ENCODE assay signal across 9 cellular contexts in the genomic region with DNA sequence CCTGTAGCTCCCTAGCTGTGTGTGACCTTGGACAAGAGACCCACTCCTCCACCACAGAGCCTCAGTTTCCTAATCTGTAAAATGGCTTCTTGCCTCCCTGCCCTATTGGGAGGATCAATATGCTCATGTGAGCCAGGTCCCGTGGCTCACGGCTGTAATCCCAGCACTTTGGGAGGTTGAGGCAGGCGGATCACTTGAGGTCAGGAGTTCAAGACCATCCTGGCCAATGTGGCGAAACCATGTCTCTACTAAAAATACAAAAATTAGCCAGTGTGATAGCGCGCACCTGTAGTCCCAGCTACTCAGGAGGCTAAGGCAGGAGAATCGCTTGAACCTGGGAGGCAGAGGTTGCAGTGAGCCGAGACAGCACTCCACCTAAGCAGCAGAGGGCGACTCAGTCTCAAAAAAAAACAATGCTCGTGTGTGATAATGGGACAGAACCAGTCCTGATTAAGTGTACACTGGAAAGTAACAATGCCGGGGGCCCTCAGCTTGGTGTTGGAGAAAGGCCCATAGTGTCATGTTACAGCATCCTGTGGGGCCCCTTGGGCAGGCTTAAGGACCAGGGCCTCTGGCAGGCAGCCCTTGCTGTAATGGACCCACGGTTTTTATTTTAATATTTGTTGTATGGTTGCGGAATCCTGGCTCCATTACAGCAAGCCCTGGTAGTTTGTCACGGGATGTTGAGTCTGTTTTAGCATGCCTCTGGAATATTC. TPM values are rescaled to one million over a fixed set of nuclear protein-coding genes. Genes with fewer than 3 reads are reported as not detected.
DNase-seq lines count a peak whose midpoint lies in the region; ATAC-seq and TF ChIP-seq lines count a peak whose summit lies in the region.
"Had no signal": no experiment of that assay in that cellular context is flagged by ENCODE, and none has a peak within 500 bp of the region (broad histone marks: within the 10 kb centered on the region; RNA-seq: fewer than 3 reads in every experiment).

No MANE protein-coding gene starts in this region.

- H3K4me1 ChIP-seq in lung (ENCODE audit: control insufficient read depth in 2 of 2, insufficient read depth in 2 of 2, low read length in 2 of 2) (peaks cover 0 to 5% of the 10 kb centered on the region in 2 donors), upper lobe of left lung (peaks cover 26 to 39% (median 36%) of the 10 kb centered on the region in 4 donors)

- peaks cover 5 to 19% of the 10 kb centered on the region in 2 donors for H3K36me3 ChIP-seq in lung (ENCODE audit: control insufficient read depth in 2 of 2, insufficient read depth in 2 of 2, low read length in 2 of 2)
- H3K36me3 ChIP-seq in upper lobe of left lung, result peaks cover 8 to 22% (median 19%) of the 10 kb centered on the region in 4 donors

- H3K4me1 Mint-ChIP-seq in T-helper 17 cell, result peaks cover 34% of the 10 kb centered on the region

- peak; percentile 53 for TF ChIP-seq CTCF in lung (IDR thresholded peaks at IDR 0.05; ENCODE audit: control extremely low read depth, extremely low read depth)
- peak; percentile 39 to 77 (median 68) for TF ChIP-seq CTCF in upper lobe of left lung (IDR thresholded peaks at IDR 0.05)

- ATAC-seq in T-helper 17 cell, result no peak
- no peak for ATAC-seq in lung (ENCODE audit: insufficient read depth, low FRiP score)
- ATAC-seq in upper lobe of left lung (ENCODE audit: low FRiP score in 2 of 2), result peak; percentile 44 to 70

- peak overlapping the region; percentile 99 for H3K27ac Mint-ChIP-seq in T-helper 17 cell

- peaks cover 17% of the 10 kb centered on the region for H3K36me3 Mint-ChIP-seq in T-helper 17 cell (ENCODE audit: low read depth)

- peak overlapping the region; percentile 9 for H3K4me3 Mint-ChIP-seq in T-helper 17 cell
- H3K4me3 Mint-ChIP-seq: activated naive CD8-positive, alpha-beta T cell had no signal

- H3K4me3 ChIP-seq in lung (no peak overlapping the region), upper lobe of left lung (no peak overlapping the region)

- no peak overlapping the region for H3K27ac ChIP-seq in lung (ENCODE audit: low read depth in 1 of 2, low read length in 1 of 2)
- peak overlapping the region in 1 of 4 donors; percentile 94 for H3K27ac ChIP-seq in upper lobe of left lung

- H3K27me3 Mint-ChIP-seq in T-helper 17 cell, result no peaks in the 10 kb centered on the region
- H3K27me3 Mint-ChIP-seq: activated naive CD8-positive, alpha-beta T cell had no signal

- no peaks in the 10 kb centered on the region for H3K9me3 ChIP-seq in T-helper 17 cell (ENCODE audit: control insufficient read depth, low read length, poor library complexity, severe bottlenecking)
- H3K9me3 ChIP-seq in lung (ENCODE audit: control insufficient read depth in 2 of 2, insufficient read depth in 1 of 2, low read length in 1 of 2), result no peaks in the 10 kb centered on the region
- no peaks in the 10 kb centered on the region for H3K9me3 ChIP-seq in upper lobe of left lung

- no peaks in the 10 kb centered on the region for H3K27me3 ChIP-seq in lung (ENCODE audit: control insufficient read depth, insufficient read depth)
- no peaks in the 10 kb centered on the region for H3K27me3 ChIP-seq in upper lobe of left lung

- 49 to 57% methylated on average over 14 of the region's 14 CpGs for WGBS in lung, 2 donors
- WGBS in upper lobe of left lung, 2 donors, result 45 to 46% methylated on average over 14 of the region's 14 CpGs

- DNase-seq in NCI-H1436 (lab: John Stamatoyannopoulos, UW) (peak; percentile 84), NCI-H1436 treated with DMSO at 0.1 percent for 48 hours (lab: John Stamatoyannopoulos, UW) (no peak), NCI-H146 treated with DMSO at 0.1 percent for 48 hours (lab: John Stamatoyannopoulos, UW; ENCODE audit: unreplicated experiment) (peak; percentile 66), T-helper 17 cell (peak in 2 of 3 donors; percentile 30 to 49), lung (ENCODE audit: low spot score) (no peak), upper lobe of left lung (peak in 1 of 2 donors; percentile 45), putamen (ENCODE audit: low spot score) (no peak)
- DNase-seq in central memory CD4-positive, alpha-beta T cell, result peak; percentile 69

- TF ChIP-seq POLR2A in upper lobe of left lung (IDR thresholded peaks at IDR 0.05), result no peak

- no peak for TF ChIP-seq EP300 in upper lobe of left lung (IDR thresholded peaks at IDR 0.05)

RNA-seq across cellular contexts. Expression of a gene that starts 6.8 kb away (rescaled TPM):
- 1,000 to 10,000 TPM; 2,538 to 2,634 TPM for total RNA-seq in T-helper 17 cell
- 1,000 to 10,000 TPM; 1,558 to 1,973 TPM for total RNA-seq in lung
- polyA plus RNA-seq in lung, result 1,000 to 10,000 TPM; 4,071 to 4,654 TPM
- total RNA-seq in upper lobe of left lung, result 1,000 to 10,000 TPM; 1,447 to 3,855 (median 1,708) TPM

RNA-seq across cellular contexts. Expression of a gene that starts 9.4 kb away (rescaled TPM):
- total RNA-seq in T-helper 17 cell (10 to 100 TPM; 18.7 to 24.6 TPM), lung (100 to 1,000 TPM; 184 to 271 TPM), upper lobe of left lung (100 to 1,000 TPM; 175 to 466 (median 328) TPM)
- 100 to 1,000 TPM; 233 to 247 TPM for polyA plus RNA-seq in lung

RNA-seq across cellular contexts. Expression of a gene that starts 15.6 kb away (rescaled TPM):
- total RNA-seq in T-helper 17 cell (1,000 to 10,000 TPM; 5,253 to 5,291 TPM), lung (1,000 to 10,000 TPM; 1,499 to 2,532 TPM), upper lobe of left lung (1,000 to 10,000 TPM in 4 of 6 donors, 100 to 1,000 TPM in 2; 974 to 2,595 (median 1,696) TPM)
- polyA plus RNA-seq in lung, result 1,000 to 10,000 TPM; 2,431 to 2,816 TPM

RNA-seq across cellular contexts. Expression of a gene that starts 24.8 kb away (rescaled TPM):
- 1 to 10 TPM in 1 of 2 donors, under 1 TPM in 1; 0.97 to 1.3 TPM for total RNA-seq in T-helper 17 cell
- 10 to 100 TPM; 14.1 to 39.2 TPM for total RNA-seq in lung
- 10 to 100 TPM; 29.3 to 32.6 TPM for polyA plus RNA-seq in lung
- total RNA-seq in upper lobe of left lung, result 10 to 100 TPM in 5 of 6 donors, 1 to 10 TPM in 1; 5.9 to 82.8 (median 26.6) TPM

RNA-seq across cellular contexts. Expression of a gene that starts 29.0 kb away (rescaled TPM):
- 100 to 1,000 TPM; 349 to 455 TPM for total RNA-seq in T-helper 17 cell
- 1 to 10 TPM; 2.9 to 8.9 TPM for total RNA-seq in lung
- 10 to 100 TPM in 1 of 2 donors, 1 to 10 TPM in 1; 9.5 to 15.0 TPM for polyA plus RNA-seq in lung
- 10 to 100 TPM in 3 of 6 donors, 1 to 10 TPM in 3; 4.3 to 19.9 (median 9.9) TPM for total RNA-seq in upper lobe of left lung

Comparison
In these comparisons a context has a peak if more than half of its experiments do, and no peak if none do; other contexts are left out.
1. DNase-seq: peak in NCI-H1436 (single experiment), NCI-H146 treated with DMSO at 0.1 percent for 48 hours (single experiment), T-helper 17 cell (2 of 3) and central memory CD4-positive, alpha-beta T cell (single experiment); none in NCI-H1436 treated with DMSO at 0.1 percent for 48 hours (single experiment), lung (single experiment) and putamen (single experiment).
2. ATAC-seq: peak in upper lobe of left lung (2 of 2); none in T-helper 17 cell (single experiment) and lung (single experiment).
3. RNA of a gene that starts 9.4 kb away (total RNA-seq): 175 to 466 TPM in upper lobe of left lung and 184 to 271 TPM in lung; 18.7 to 24.6 TPM in T-helper 17 cell; every median in the first group is over 4 times any median in the second.